ENCODE assay signal across 13 cellular contexts in genomic region chr5:154476343-154477213, GRCh38. TPM values are rescaled to one million over a fixed set of nuclear protein-coding genes. Genes with fewer than 3 reads are reported as not detected.
DNase-seq lines count a peak whose midpoint lies in the region; ATAC-seq, FAIRE-seq and TF ChIP-seq lines count a peak whose summit lies in the region.
"Had no signal": no experiment of that assay in that cellular context is flagged by ENCODE, and none has a peak within 500 bp of the region (broad histone marks: within the 10 kb centered on the region; RNA-seq: fewer than 3 reads in every experiment).

No MANE protein-coding gene starts in this region.

- no peak overlapping the region for H3K4me2 ChIP-seq in HepG2 (ENCODE audit: low read depth, low read length)
- H3K4me2 ChIP-seq in keratinocyte (ENCODE audit: control insufficient read depth, extremely low read depth, insufficient read depth, low read depth, low read length): peak overlapping the region; percentile 29

- H3K9me3 Mint-ChIP-seq in WTC11 (no peaks in the 10 kb centered on the region), type B pancreatic cell (no peaks in the 10 kb centered on the region)
- H3K9me3 Mint-ChIP-seq: dendritic cell treated with granulocyte-macrophage colony-stimulating factor and Interleukin-4, amounts not matched to agents 40 ng/mL and 50 ng/mL, for 4 days had no signal

- in situ Hi-C loops in HepG2 (cut with HindIII; ENCODE audit: extremely low pct_ligation_motif_present, low pct_unique_long_range_greater_than_20kb): loop anchor here (5.0 kb wide), 1 partner anchor 51 kb away; no protein-coding TSS in a partner anchor

- H3K4me1 ChIP-seq in HepG2 (ENCODE audit: insufficient read depth, low read length) (peaks cover 16% of the 10 kb centered on the region), right lobe of liver (peaks cover 0 to 21% (median 0%) of the 10 kb centered on the region in 4 donors), keratinocyte (ENCODE audit: control insufficient read depth, extremely low read depth, insufficient read depth, low read length) (peaks cover 2% of the 10 kb centered on the region)

- ATAC-seq in HepG2: no peak
- ATAC-seq in right lobe of liver: no peak
- ATAC-seq in WTC11: peak; percentile 1
- ATAC-seq in GM18870 (IDR thresholded peaks at IDR 0.05; ENCODE audit: unreplicated experiment): no peak

- DNase-seq in HepG2 (ENCODE audit: low spot score) (no peak), right lobe of liver (no peak), WTC11 (ENCODE audit: low spot score) (peak; percentile 72), keratinocyte (ENCODE audit: low read depth, low spot score) (no peak), type B pancreatic cell (ENCODE audit: extremely low spot score, unreplicated experiment) (no peak), NCI-H774 (lab: John Stamatoyannopoulos, UW) (no peak)
- no peak for DNase-seq in stimulated activated CD4-positive, alpha-beta T cell treated with anti-CD3 and anti-CD28 coated beads, Interleukin-4, amount 100 ng/mL, for 24 hours
- DNase-seq: activated effector memory CD4-positive, alpha-beta T cell treated with anti-CD3 and anti-CD28 coated beads, Interleukin-2, amount 50 U/mL, for 16 hours; DMS153; T-helper 9 cell had no signal

- H3K9ac ChIP-seq in HepG2 (ENCODE audit: insufficient read depth, low read depth, low read length) (no peak overlapping the region), keratinocyte (ENCODE audit: control insufficient read depth, extremely low read depth, insufficient read depth, low read length) (no peak overlapping the region)

- H3K27ac ChIP-seq in HepG2 (ENCODE audit: extremely low read length, insufficient read depth, low read length): no peak overlapping the region
- no peak overlapping the region for H3K27ac ChIP-seq in right lobe of liver
- no peak overlapping the region for H3K27ac ChIP-seq in keratinocyte (ENCODE audit: control insufficient read depth, insufficient read depth, low read length)
- H3K27ac ChIP-seq: gastroesophageal sphincter had no signal

- no peaks in the 10 kb centered on the region for H3K9me1 ChIP-seq in keratinocyte (ENCODE audit: control insufficient read depth, extremely low read depth, insufficient read depth, low read length)

- no peak overlapping the region for H3K27ac Mint-ChIP-seq in WTC11
- no peak overlapping the region for H3K27ac Mint-ChIP-seq in type B pancreatic cell
- H3K27ac Mint-ChIP-seq: dendritic cell treated with granulocyte-macrophage colony-stimulating factor and Interleukin-4, amounts not matched to agents 40 ng/mL and 50 ng/mL, for 4 days had no signal

- H2AFZ ChIP-seq in HepG2 (ENCODE audit: low read length) (no peak overlapping the region), keratinocyte (ENCODE audit: control insufficient read depth, low read length) (no peak overlapping the region)

- POLR2A ChIA-PET in HepG2 (lab: Yijun Ruan, JAX): no interaction called here
- POLR2A ChIA-PET in WTC11 (lab: Charles Lee): no interaction called here

- no peak for FAIRE-seq in HepG2 (lab: Jason Lieb, UNC)
- FAIRE-seq in keratinocyte (lab: Jason Lieb, UNC): no peak

- H3K79me2 ChIP-seq in HepG2 (ENCODE audit: insufficient read depth, low read length) (no peaks in the 10 kb centered on the region), keratinocyte (ENCODE audit: control insufficient read depth, insufficient read depth, low read length) (no peaks in the 10 kb centered on the region)

- no peak for TF ChIP-seq EP300 in HepG2 (IDR thresholded peaks at IDR 0.05; ENCODE audit: low read depth in 2 of 2, low read length in 2 of 2)
- no peak for TF ChIP-seq EP300 in HepG2 (CRISPR knock-in tag; IDR thresholded peaks at IDR 0.05; ENCODE audit: borderline replicate concordance)

- WGBS in HepG2 (ENCODE audit: low lambda C conversion rate): 40% methylated on average over 21 of the region's 39 CpGs
- WGBS in right lobe of liver (ENCODE audit: insufficient coverage, low coverage, low lambda C conversion rate, missing lambda C conversion rate): 11% methylated on average over 20 of the region's 39 CpGs

- H3K36me3 Mint-ChIP-seq in WTC11: no peaks in the 10 kb centered on the region
- no peaks in the 10 kb centered on the region for H3K36me3 Mint-ChIP-seq in type B pancreatic cell

- H4K20me1 ChIP-seq in HepG2 (ENCODE audit: insufficient read depth, low read length) (no peaks in the 10 kb centered on the region), keratinocyte (ENCODE audit: control insufficient read depth, extremely low read depth, insufficient read depth, low read length) (no peaks in the 10 kb centered on the region)

- TF ChIP-seq CTCF in HepG2 (CRISPR knock-in tag; IDR thresholded peaks at IDR 0.05) (no peak), right lobe of liver (IDR thresholded peaks at IDR 0.05) (no peak), WTC11 (IDR thresholded peaks at IDR 0.05) (no peak), keratinocyte (optimal IDR thresholded peaks at IDR 0.05 in 1 of 3, IDR thresholded peaks at IDR 0.05 in 1 of 3, conservative IDR thresholded peaks at IDR 0.05 in 1 of 3; ENCODE audit: extremely low read depth in 1 of 3, insufficient read depth in 2 of 3, low read length in 3 of 3) (no peak), type B pancreatic cell (conservative IDR thresholded peaks at IDR 0.05) (no peak)

- H3K4me3 ChIP-seq in HepG2 (replicated peaks in 1 of 3; ENCODE audit: insufficient read depth in 1 of 3, low read depth in 2 of 3, low read length in 3 of 3) (no peak overlapping the region), right lobe of liver (no peak overlapping the region), keratinocyte (ENCODE audit: control insufficient read depth in 2 of 3, extremely low read depth in 1 of 3, insufficient read depth in 2 of 3, low read depth in 1 of 3, low read length in 3 of 3) (no peak overlapping the region)

- H3K27me3 Mint-ChIP-seq in WTC11 (ENCODE audit: low read depth) (peaks cover 100% of the 10 kb centered on the region), type B pancreatic cell (peaks cover 96% of the 10 kb centered on the region)

- H3K27me3 ChIP-seq in HepG2 (ENCODE audit: control insufficient read depth in 1 of 2, insufficient read depth in 2 of 2, low read length in 2 of 2) (peaks cover 15 to 98% of the 10 kb centered on the region in 2 experiments), right lobe of liver (peaks cover 39 to 77% of the 10 kb centered on the region in 2 donors), keratinocyte (ENCODE audit: control insufficient read depth, extremely low read depth, insufficient read depth, low read length) (peaks cover 97% of the 10 kb centered on the region)

- intact Hi-C loops in HepG2 (cut with micrococcal nuclease; ENCODE audit: unreplicated experiment) (no loop called here), right lobe of liver (cut with DNase I) (loop anchor here in 1 of 2 donors (10.0 kb wide), 1 partner anchor 148 kb away; no protein-coding TSS in a partner anchor)

- H3K9me3 ChIP-seq in HepG2 (ENCODE audit: low read length) (no peaks in the 10 kb centered on the region), right lobe of liver (no peaks in the 10 kb centered on the region), keratinocyte (ENCODE audit: control insufficient read depth, low read depth, low read length) (no peaks in the 10 kb centered on the region)
- H3K9me3 ChIP-seq: gastroesophageal sphincter had no signal

- H3K4me3 Mint-ChIP-seq in WTC11 (peak overlapping the region; percentile 59), type B pancreatic cell (peak overlapping the region; percentile 83)

- TF ChIP-seq RAD21 in HepG2 (CRISPR knock-in tag; IDR thresholded peaks at IDR 0.05): no peak

- dilution Hi-C loops in keratinocyte (cut with MboI; ENCODE audit: extremely low pct_ligation_motif_present, low sequenced_read_pairs): loop anchor here (10.0 kb wide), 1 partner anchor 128 kb away; no protein-coding TSS in a partner anchor

- CTCF ChIA-PET in HepG2 (lab: Yijun Ruan, JAX; ENCODE audit: low intra/inter-chr PET ratio, low total read pairs) (no interaction called here), WTC11 (lab: Charles Lee) (interaction anchor here (0.5 to 4.2 kb wide), 9 partner anchors 8 to 170 kb away, joined by 3 to 26 read pairs (median 5); no protein-coding TSS in a partner anchor)

- peaks cover 63% of the 10 kb centered on the region for H3K4me1 Mint-ChIP-seq in WTC11
- H3K4me1 Mint-ChIP-seq in type B pancreatic cell (ENCODE audit: unreplicated experiment): peaks cover 25% of the 10 kb centered on the region

- no TSS peak for BruUV-seq in HepG2 (replicated peaks; lab: Mats Ljungman, UMichigan)

- H3K36me3 ChIP-seq in HepG2 (replicated peaks in 1 of 2; ENCODE audit: control insufficient read depth in 1 of 2, insufficient read depth in 2 of 2, low read length in 2 of 2) (no peaks in the 10 kb centered on the region), right lobe of liver (no peaks in the 10 kb centered on the region), keratinocyte (ENCODE audit: control insufficient read depth in 2 of 2, extremely low read depth in 1 of 2, insufficient read depth in 2 of 2, low read length in 2 of 2) (no peaks in the 10 kb centered on the region)
- H3K36me3 ChIP-seq: gastroesophageal sphincter had no signal

- TF ChIP-seq POLR2A in HepG2 (IDR thresholded peaks at IDR 0.05; ENCODE audit: insufficient read depth in 1 of 2, low read depth in 2 of 2, low read length in 2 of 2) (no peak), right lobe of liver (IDR thresholded peaks at IDR 0.05) (no peak)

RNA-seq across cellular contexts. Expression of gene HAND1, which starts 1.4 kb away (rescaled TPM):
- not detected in 2 replicates for total RNA-seq in HepG2 (2016; rRNA removed; fragmentation: Illumina TruSeq; extraction: Trizol)
- not detected in 2 replicates for total RNA-seq in HepG2 (2016; cell fraction: cytosol; rRNA removed; fragmentation: Illumina TruSeq; extraction: Trizol; ENCODE audit: low read depth)
- total RNA-seq in HepG2 (2016; cell fraction: insoluble cytoplasmic fraction; rRNA removed; fragmentation: Illumina TruSeq; extraction: Trizol): not detected in 2 replicates
- not detected in 2 replicates for total RNA-seq in HepG2 (2016; cell fraction: membrane; rRNA removed; fragmentation: Illumina TruSeq; extraction: Trizol)
- not detected in 2 replicates for total RNA-seq in HepG2 (2016; cell fraction: nucleus; rRNA removed; fragmentation: Illumina TruSeq; extraction: Trizol)
- polyA plus RNA-seq in HepG2 (2011; rRNA removed): not detected in 2 replicates
- polyA plus RNA-seq in HepG2 (2011; cell fraction: cytosol; rRNA removed): not detected in 2 replicates
- not detected in 2 replicates for polyA plus RNA-seq in HepG2 (2011; cell fraction: nucleus; rRNA removed)
- not detected in 2 replicates for polyA plus RNA-seq in HepG2 (2012)
- not detected in 2 replicates for polyA plus RNA-seq in HepG2 (2016; cell fraction: cytosol; fragmentation: Illumina TruSeq; extraction: Trizol; ENCODE audit: low read depth)
- not detected in 2 replicates for polyA plus RNA-seq in HepG2 (2016; cell fraction: insoluble cytoplasmic fraction; fragmentation: Illumina TruSeq; extraction: Trizol; ENCODE audit: low read depth)
- not detected in 2 replicates for polyA plus RNA-seq in HepG2 (2016; cell fraction: membrane; fragmentation: Illumina TruSeq; extraction: Trizol; ENCODE audit: low read depth)
- polyA plus RNA-seq in HepG2 (2016; cell fraction: nucleus; fragmentation: Illumina TruSeq; extraction: Trizol; ENCODE audit: insufficient read depth, low read depth): not detected in 2 replicates
- polyA minus RNA-seq in HepG2 (2011; rRNA and poly(A)+ RNA removed; ENCODE audit: low replicate concordance): not detected in 2 replicates
- not detected in 2 replicates for polyA minus RNA-seq in HepG2 (2011; cell fraction: cytosol; rRNA and poly(A)+ RNA removed)
- not detected in 2 replicates for polyA minus RNA-seq in HepG2 (2011; cell fraction: nucleus; rRNA and poly(A)+ RNA removed)
- total RNA-seq in right lobe of liver: not detected
- total RNA-seq in WTC11 (2021): not detected in 3 replicates
- polyA plus RNA-seq in keratinocyte: not detected in 3 replicates
- polyA plus RNA-seq in keratinocyte (2011; ENCODE audit: low read depth): not detected
- not detected in 2 replicates for polyA plus RNA-seq in keratinocyte (2011; cell fraction: cytosol; rRNA removed)
- polyA plus RNA-seq in keratinocyte (2011; cell fraction: nucleus; rRNA removed): not detected in 2 replicates
- polyA plus RNA-seq in keratinocyte (2012; ENCODE audit: low replicate concordance): not detected in 2 replicates
- not detected in 3 replicates for polyA minus RNA-seq in keratinocyte
- polyA minus RNA-seq in keratinocyte (2011; cell fraction: cytosol; rRNA and poly(A)+ RNA removed): not detected
- polyA minus RNA-seq in keratinocyte (2011; cell fraction: nucleus; rRNA and poly(A)+ RNA removed): not detected in 2 replicates
- total RNA-seq in type B pancreatic cell (ENCODE audit: low replicate concordance): 2.4 and 17.9 TPM in 2 replicates
- total RNA-seq: gastroesophageal sphincter had no signal

RNA-seq across cellular contexts. Expression of gene SAP30L, which starts 30.8 kb away (rescaled TPM):
- total RNA-seq in HepG2 (2016; rRNA removed; fragmentation: Illumina TruSeq; extraction: Trizol) (35.1 and 37.2 TPM in 2 replicates), right lobe of liver (10 to 100 TPM in 5 of 6 experiments, 1 to 10 TPM in 1; 9.7 to 24.9 (median 20.1) TPM), WTC11 (2021) (25.6 to 33.5 TPM (median 32.0 TPM) in 3 replicates), type B pancreatic cell (ENCODE audit: low replicate concordance) (39.4 and 43.7 TPM in 2 replicates)
- 43.5 and 52.9 TPM in 2 replicates for total RNA-seq in HepG2 (2016; cell fraction: cytosol; rRNA removed; fragmentation: Illumina TruSeq; extraction: Trizol; ENCODE audit: low read depth)
- total RNA-seq in HepG2 (2016; cell fraction: insoluble cytoplasmic fraction; rRNA removed; fragmentation: Illumina TruSeq; extraction: Trizol): 29.8 and 32.1 TPM in 2 replicates
- total RNA-seq in HepG2 (2016; cell fraction: membrane; rRNA removed; fragmentation: Illumina TruSeq; extraction: Trizol): 68.1 and 69.8 TPM in 2 replicates
- total RNA-seq in HepG2 (2016; cell fraction: nucleus; rRNA removed; fragmentation: Illumina TruSeq; extraction: Trizol): 18.6 and 21.2 TPM in 2 replicates
- polyA plus RNA-seq in HepG2 (2011; rRNA removed) (22.7 and 27.9 TPM in 2 replicates), keratinocyte (19.8 to 42.1 TPM (median 29.1 TPM) in 3 replicates)
- 13.3 and 17.8 TPM in 2 replicates for polyA plus RNA-seq in HepG2 (2011; cell fraction: cytosol; rRNA removed)
- polyA plus RNA-seq in HepG2 (2011; cell fraction: nucleus; rRNA removed): 11.4 and 19.9 TPM in 2 replicates
- 25.2 and 38.3 TPM in 2 replicates for polyA plus RNA-seq in HepG2 (2012)
- 53.9 and 56.6 TPM in 2 replicates for polyA plus RNA-seq in HepG2 (2016; cell fraction: cytosol; fragmentation: Illumina TruSeq; extraction: Trizol; ENCODE audit: low read depth)
- 37.5 and 38.4 TPM in 2 replicates for polyA plus RNA-seq in HepG2 (2016; cell fraction: insoluble cytoplasmic fraction; fragmentation: Illumina TruSeq; extraction: Trizol; ENCODE audit: low read depth)
- polyA plus RNA-seq in HepG2 (2016; cell fraction: membrane; fragmentation: Illumina TruSeq; extraction: Trizol; ENCODE audit: low read depth): 62.1 and 69.0 TPM in 2 replicates
- 35.7 and 47.1 TPM in 2 replicates for polyA plus RNA-seq in HepG2 (2016; cell fraction: nucleus; fragmentation: Illumina TruSeq; extraction: Trizol; ENCODE audit: insufficient read depth, low read depth)
- polyA minus RNA-seq in HepG2 (2011; rRNA and poly(A)+ RNA removed; ENCODE audit: low replicate concordance): 6.8 and 18.8 TPM in 2 replicates
- polyA minus RNA-seq in HepG2 (2011; cell fraction: cytosol; rRNA and poly(A)+ RNA removed): 7.7 and 13.8 TPM in 2 replicates
- polyA minus RNA-seq in HepG2 (2011; cell fraction: nucleus; rRNA and poly(A)+ RNA removed): 8.1 and 9.5 TPM in 2 replicates
- polyA plus RNA-seq in keratinocyte (2011; ENCODE audit: low read depth): 55.9 TPM
- 24.2 and 44.2 TPM in 2 replicates for polyA plus RNA-seq in keratinocyte (2011; cell fraction: cytosol; rRNA removed)
- 29.2 and 37.2 TPM in 2 replicates for polyA plus RNA-seq in keratinocyte (2011; cell fraction: nucleus; rRNA removed)
- 27.9 and 30.3 TPM in 2 replicates for polyA plus RNA-seq in keratinocyte (2012; ENCODE audit: low replicate concordance)
- 5.7 to 13.0 TPM (median 11.3 TPM) in 3 replicates for polyA minus RNA-seq in keratinocyte
- polyA minus RNA-seq in keratinocyte (2011; cell fraction: cytosol; rRNA and poly(A)+ RNA removed): 13.6 TPM
- polyA minus RNA-seq in keratinocyte (2011; cell fraction: nucleus; rRNA and poly(A)+ RNA removed): 5.3 and 8.4 TPM in 2 replicates
